In genomic region chr7:47801423-47801822, GRCh38 we compare ENCODE assay signal across 35 cellular contexts.
"Had no signal": no experiment of that assay in that cellular context is flagged by ENCODE, and none has a peak within 500 bp of the region (broad histone marks: within the 10 kb centered on the region; RNA-seq: fewer than 3 reads in every experiment).

No MANE protein-coding gene starts in this region.

- H3K36me3 ChIP-seq: adrenal gland, heart left ventricle, neural progenitor cell, right atrium auricular region, upper lobe of left lung, vagina had no signal

- H3K27ac ChIP-seq: adrenal gland, body of pancreas, heart left ventricle, neural progenitor cell, parathyroid adenoma, right atrium auricular region, upper lobe of left lung, vagina had no signal

- H3K36me3 Mint-ChIP-seq: activated naive CD8-positive, alpha-beta T cell treated with anti-CD3 and anti-CD28 coated beads for 36 hours; immature natural killer cell; memory B cell; naive thymus-derived CD8-positive, alpha-beta T cell; neural progenitor cell; stimulated activated memory B cell treated with anti-CD40 and anti-IgM and Interleukin-4, amounts not matched to agents 10 μg/mL and 1 μg/mL and 100 μg/mL, for 72 hours; T-cell had no signal

- H3K4me3 Mint-ChIP-seq: activated CD4-positive, alpha-beta T cell treated with anti-CD3 and anti-CD28 coated beads for 36 hours; activated naive CD4-positive, alpha-beta T cell treated with anti-CD3 and anti-CD28 coated beads for 36 hours; activated naive CD8-positive, alpha-beta T cell treated with anti-CD3 and anti-CD28 coated beads for 36 hours; activated T-cell treated with anti-CD3 and anti-CD28 coated beads, Interleukin-2, amount 50 U/mL, for 72 hours; immature natural killer cell; memory B cell; naive thymus-derived CD8-positive, alpha-beta T cell; neural progenitor cell; stimulated activated memory B cell treated with anti-CD40 and anti-IgM and Interleukin-4, amounts not matched to agents 10 μg/mL and 1 μg/mL and 100 μg/mL, for 72 hours; stimulated activated naive CD8-positive, alpha-beta T cell treated with anti-CD3 and anti-CD28 coated beads, Interleukin-15, amount 100 ng/mL, for 72 hours; T-cell; T-helper 2 cell treated with Interferon-gamma antibody and Interleukin-4, amounts not matched to agents 5 μg/mL and 100 μg/mL, for 36 hours had no signal

- ATAC-seq: activated CD4-positive, alpha-beta T cell treated with anti-CD3 and anti-CD28 coated beads for 36 hours; activated T-cell treated with anti-CD3 and anti-CD28 coated beads, Interleukin-2, amount 50 U/mL, for 72 hours; body of pancreas; heart left ventricle; naive thymus-derived CD8-positive, alpha-beta T cell; stimulated activated memory B cell treated with anti-CD40 and anti-IgM and Interleukin-4, amounts not matched to agents 10 μg/mL and 1 μg/mL and 100 μg/mL, for 72 hours; stimulated activated naive CD8-positive, alpha-beta T cell treated with anti-CD3 and anti-CD28 coated beads, Interleukin-15, amount 100 ng/mL, for 72 hours; T-cell had no signal

- H3K27ac Mint-ChIP-seq: activated CD4-positive, alpha-beta T cell treated with anti-CD3 and anti-CD28 coated beads for 36 hours; activated naive CD4-positive, alpha-beta T cell treated with anti-CD3 and anti-CD28 coated beads for 36 hours; activated naive CD8-positive, alpha-beta T cell treated with anti-CD3 and anti-CD28 coated beads for 36 hours; activated T-cell treated with anti-CD3 and anti-CD28 coated beads, Interleukin-2, amount 50 U/mL, for 72 hours; immature natural killer cell; memory B cell; naive thymus-derived CD8-positive, alpha-beta T cell; neural progenitor cell; stimulated activated memory B cell treated with anti-CD40 and anti-IgM and Interleukin-4, amounts not matched to agents 10 μg/mL and 1 μg/mL and 100 μg/mL, for 72 hours; stimulated activated naive CD8-positive, alpha-beta T cell treated with anti-CD3 and anti-CD28 coated beads, Interleukin-15, amount 100 ng/mL, for 72 hours; T-cell; T-helper 2 cell treated with Interferon-gamma antibody and Interleukin-4, amounts not matched to agents 5 μg/mL and 100 μg/mL, for 36 hours had no signal

- H3K9me3 Mint-ChIP-seq: activated naive CD4-positive, alpha-beta T cell treated with anti-CD3 and anti-CD28 coated beads for 36 hours; activated naive CD8-positive, alpha-beta T cell treated with anti-CD3 and anti-CD28 coated beads for 36 hours; activated T-cell treated with anti-CD3 and anti-CD28 coated beads, Interleukin-2, amount 50 U/mL, for 72 hours; immature natural killer cell; memory B cell; naive thymus-derived CD8-positive, alpha-beta T cell; neural progenitor cell; stimulated activated memory B cell treated with anti-CD40 and anti-IgM and Interleukin-4, amounts not matched to agents 10 μg/mL and 1 μg/mL and 100 μg/mL, for 72 hours; stimulated activated naive CD8-positive, alpha-beta T cell treated with anti-CD3 and anti-CD28 coated beads, Interleukin-15, amount 100 ng/mL, for 72 hours; T-cell; T-helper 2 cell treated with Interferon-gamma antibody and Interleukin-4, amounts not matched to agents 5 μg/mL and 100 μg/mL, for 36 hours had no signal

- H3K4me1 ChIP-seq: neural progenitor cell, parathyroid adenoma had no signal

- H3K4me1 Mint-ChIP-seq: activated CD4-positive, alpha-beta T cell treated with anti-CD3 and anti-CD28 coated beads for 36 hours; activated naive CD8-positive, alpha-beta T cell treated with anti-CD3 and anti-CD28 coated beads for 36 hours; immature natural killer cell; naive thymus-derived CD8-positive, alpha-beta T cell; stimulated activated memory B cell treated with anti-CD40 and anti-IgM and Interleukin-4, amounts not matched to agents 10 μg/mL and 1 μg/mL and 100 μg/mL, for 72 hours; stimulated activated naive CD8-positive, alpha-beta T cell treated with anti-CD3 and anti-CD28 coated beads, Interleukin-15, amount 100 ng/mL, for 72 hours; T-cell had no signal

- H3K27me3 ChIP-seq: adrenal gland, body of pancreas, heart left ventricle, neural progenitor cell, right atrium auricular region, upper lobe of left lung, vagina had no signal

- FAIRE-seq: colon had no signal

- DNase-seq: activated CD4-positive, alpha-beta T cell treated with anti-CD3 and anti-CD28 coated beads for 36 hours; activated CD4-positive, alpha-beta T cell treated with anti-CD3 and anti-CD28 coated beads, Interleukin-2, amount 50 U/mL, for 4 hours; activated CD4-positive, CD25-positive, alpha-beta regulatory T cell; activated effector memory CD4-positive, alpha-beta T cell treated with anti-CD3 and anti-CD28 coated beads, Interleukin-2, amount 50 U/mL, for 16 hours; activated naive CD4-positive, alpha-beta T cell treated with anti-CD3 and anti-CD28 coated beads for 36 hours; activated naive CD8-positive, alpha-beta T cell treated with anti-CD3 and anti-CD28 coated beads for 36 hours; activated T-cell treated with anti-CD3 and anti-CD28 coated beads for 4 hours; activated T-cell treated with anti-CD3 and anti-CD28 coated beads, Interleukin-2, amount 50 U/mL, for 72 hours; aorta; body of pancreas; caudate nucleus; effector CD8-positive, alpha-beta T cell; erythroblast; heart left ventricle; hypothalamus; immature natural killer cell; naive thymus-derived CD8-positive, alpha-beta T cell; occipital lobe; stimulated activated CD4-positive, alpha-beta T cell treated with anti-CD3 and anti-CD28 coated beads, Interleukin-1b, Interleukin-23, amount 100 ng/mL, for 48 hours; stimulated activated CD4-positive, alpha-beta T cell treated with anti-CD3 and anti-CD28 coated beads, Interleukin-4, amount 100 ng/mL, for 4 hours; stimulated activated CD8-positive, alpha-beta memory T cell treated with anti-CD3 and anti-CD28 coated beads, Interleukin-4, amount 100 ng/mL, for 48 hours; stimulated activated naive CD8-positive, alpha-beta T cell treated with anti-CD3 and anti-CD28 coated beads, Interleukin-15, amount 100 ng/mL, for 72 hours; substantia nigra; T-cell; upper lobe of left lung had no signal

- H3K9me3 ChIP-seq: adrenal gland, body of pancreas, heart left ventricle, right atrium auricular region, upper lobe of left lung, vagina had no signal

- H3K27me3 Mint-ChIP-seq: activated CD4-positive, alpha-beta T cell treated with anti-CD3 and anti-CD28 coated beads for 36 hours; activated naive CD8-positive, alpha-beta T cell treated with anti-CD3 and anti-CD28 coated beads for 36 hours; memory B cell; stimulated activated memory B cell treated with anti-CD40 and anti-IgM and Interleukin-4, amounts not matched to agents 10 μg/mL and 1 μg/mL and 100 μg/mL, for 72 hours; stimulated activated naive CD8-positive, alpha-beta T cell treated with anti-CD3 and anti-CD28 coated beads, Interleukin-15, amount 100 ng/mL, for 72 hours; T-cell had no signal

- H3K4me3 ChIP-seq: adrenal gland, body of pancreas, heart left ventricle, neural progenitor cell, right atrium auricular region, smooth muscle cell, upper lobe of left lung, vagina had no signal
